14 cellular contexts compared by ENCODE assay signal in genomic region chr7:100040575-100040974, GRCh38.
"Had no signal": no experiment of that assay in that cellular context is flagged by ENCODE, and none has a peak within 500 bp of the region (broad histone marks: within the 10 kb centered on the region; RNA-seq: fewer than 3 reads in every experiment).

No MANE protein-coding gene starts in this region.

- H3K4me2 ChIP-seq: SK-N-SH had no signal

- H3K27ac ChIP-seq: body of pancreas, sigmoid colon, suprapubic skin had no signal

- ATAC-seq: activated T-cell treated with anti-CD3 and anti-CD28 coated beads, Interleukin-2, amount 50 U/mL, for 4 hours; body of pancreas; esophagus mucosa; left colon; T-helper 17 cell had no signal

- H3K27ac Mint-ChIP-seq: dendritic cell treated with granulocyte-macrophage colony-stimulating factor and Interleukin-4, amounts not matched to agents 40 ng/mL and 50 ng/mL, for 4 days; T-helper 17 cell had no signal

- H3K9me3 Mint-ChIP-seq: activated T-cell treated with anti-CD3 and anti-CD28 coated beads, Interleukin-2, amount 50 U/mL, for 4 hours; central memory CD8-positive, alpha-beta T cell; dendritic cell treated with granulocyte-macrophage colony-stimulating factor and Interleukin-4, amounts not matched to agents 40 ng/mL and 50 ng/mL, for 4 days; immature natural killer cell had no signal

- H3K27me3 Mint-ChIP-seq: central memory CD8-positive, alpha-beta T cell; dendritic cell treated with granulocyte-macrophage colony-stimulating factor and Interleukin-4, amounts not matched to agents 40 ng/mL and 50 ng/mL, for 4 days; T-helper 17 cell had no signal

- DNase-seq: activated CD4-positive, alpha-beta T cell treated with anti-CD3 and anti-CD28 coated beads, Interleukin-2, amount 50 U/mL, for 1 hour; activated T-cell treated with anti-CD3 and anti-CD28 coated beads, Interleukin-2, amount 50 U/mL, for 4 hours; body of pancreas; glutamatergic neuron; immature natural killer cell; left colon; sigmoid colon; SK-N-SH; stimulated activated naive CD4-positive, alpha-beta T cell treated with Interleukin-2 at 50 U/mL for 16 hours; T-helper 17 cell had no signal

- H3K9me3 ChIP-seq: body of pancreas, sigmoid colon, SK-N-SH, suprapubic skin had no signal

- H3K9ac ChIP-seq: SK-N-SH had no signal

- H3K4me3 Mint-ChIP-seq: activated T-cell treated with anti-CD3 and anti-CD28 coated beads, Interleukin-2, amount 50 U/mL, for 4 hours; central memory CD8-positive, alpha-beta T cell; dendritic cell treated with granulocyte-macrophage colony-stimulating factor and Interleukin-4, amounts not matched to agents 40 ng/mL and 50 ng/mL, for 4 days; immature natural killer cell; T-helper 17 cell had no signal

- H3K27me3 ChIP-seq: body of pancreas, sigmoid colon, suprapubic skin had no signal

- H3K4me3 ChIP-seq: body of pancreas, sigmoid colon, suprapubic skin had no signal
